16 cellular contexts compared by ENCODE assay signal in genomic region chr4:123701046-123701445, GRCh38.
A peak's percentile ranks its signal among the peaks of the same experiment; 100 is the strongest.
DNase-seq lines count a peak whose midpoint lies in the region; ATAC-seq and TF ChIP-seq lines count a peak whose summit lies in the region.
"Had no signal": no experiment of that assay in that cellular context is flagged by ENCODE, and none has a peak within 500 bp of the region (broad histone marks: within the 10 kb centered on the region; RNA-seq: fewer than 3 reads in every experiment).

No MANE protein-coding gene starts in this region.

- peak overlapping the region; percentile 94 for H3K27ac ChIP-seq in GM23248

- CTCF ChIA-PET in activated CD8-positive, alpha-beta memory T cell treated with anti-CD3 and anti-CD28 coated beads, Interleukin-2, amount 10 ng/mL, durations not matched to agents 7 days and 5 days (lab: Charles Lee) = no interaction called here

- H3K9me3 ChIP-seq in GM23248 (ENCODE audit: low read depth) (no peaks in the 10 kb centered on the region), adipocyte (ENCODE audit: control insufficient read depth, low read length) (no peaks in the 10 kb centered on the region)

- intact Hi-C loops in lower leg skin (cut with DNase I; ENCODE audit: low total_unique reads) = no loop called here
- intact Hi-C loops in CD14-positive monocyte (cut with micrococcal nuclease) = no loop called here

- H4K20me1 ChIP-seq in GM23248 (ENCODE audit: insufficient read depth) = no peaks in the 10 kb centered on the region

- H3K4me1 ChIP-seq in GM23248 (ENCODE audit: insufficient read depth) (peaks cover 29% of the 10 kb centered on the region), adipocyte (ENCODE audit: control insufficient read depth, insufficient read depth, low read length) (peaks cover 32% of the 10 kb centered on the region)

- H2AFZ ChIP-seq in GM23248 = peak overlapping the region; percentile 79

- no peaks in the 10 kb centered on the region for H3K9me2 ChIP-seq in GM23248 (ENCODE audit: insufficient read depth)

- 27 to 35% methylated on average over 2 of the region's 2 CpGs for WGBS in GM23248 (ENCODE audit: low coverage in 1 of 2, low lambda C conversion rate in 2 of 2, missing lambda C conversion rate in 2 of 2), 2 experiments
- 49 to 57% methylated on average over 2 of the region's 2 CpGs for WGBS in lower leg skin, 2 donors

- H3K9me3 Mint-ChIP-seq in osteocyte (ENCODE audit: unreplicated experiment) = no peaks in the 10 kb centered on the region
- H3K9me3 Mint-ChIP-seq in CD14-positive monocyte = peaks cover 0 to 4% (median 0%) of the 10 kb centered on the region in 7 donors
- no peaks in the 10 kb centered on the region for H3K9me3 Mint-ChIP-seq in activated CD8-positive, alpha-beta memory T cell treated with anti-CD3 and anti-CD28 coated beads, Interleukin-2, amount 10 ng/mL, durations not matched to agents 7 days and 5 days (ENCODE audit: low read depth)
- H3K9me3 Mint-ChIP-seq: activated naive CD4-positive, alpha-beta T cell treated with anti-CD3 and anti-CD28 coated beads, Interleukin-2, amount 50 U/mL, for 24 hours; T-helper 1 cell treated with Interleukin-12 subunit alpha and Interleukin-12 subunit beta and Interleukin-4 antibody, amounts not matched to agents 30 μg/mL and 1 μg/mL, for 36 hours had no signal

- in situ Hi-C loops in GM23248 (cut with MboI) = no loop called here

- H3K79me2 ChIP-seq in GM23248 (ENCODE audit: insufficient read depth) = no peaks in the 10 kb centered on the region

- no peak for TF ChIP-seq CTCF in fibroblast of pulmonary artery (IDR thresholded peaks at IDR 0.05; ENCODE audit: low read length, missing control alignments)
- TF ChIP-seq CTCF in osteocyte (IDR thresholded peaks at IDR 0.05) = no peak
- TF ChIP-seq CTCF in lower leg skin (IDR thresholded peaks at IDR 0.05) = no peak
- no peak for TF ChIP-seq CTCF in CD14-positive monocyte (IDR thresholded peaks at IDR 0.05)

- H3K4me1 Mint-ChIP-seq in osteocyte (ENCODE audit: unreplicated experiment) = peaks cover 30% of the 10 kb centered on the region
- no peaks in the 10 kb centered on the region for H3K4me1 Mint-ChIP-seq in CD14-positive monocyte
- no peaks in the 10 kb centered on the region for H3K4me1 Mint-ChIP-seq in activated CD8-positive, alpha-beta memory T cell treated with anti-CD3 and anti-CD28 coated beads, Interleukin-2, amount 10 ng/mL, durations not matched to agents 7 days and 5 days
- H3K4me1 Mint-ChIP-seq: activated naive CD4-positive, alpha-beta T cell treated with anti-CD3 and anti-CD28 coated beads, Interleukin-2, amount 50 U/mL, for 24 hours had no signal

- H3K4me3 Mint-ChIP-seq in osteocyte (ENCODE audit: unreplicated experiment) = no peak overlapping the region
- no peak overlapping the region for H3K4me3 Mint-ChIP-seq in CD14-positive monocyte
- no peak overlapping the region for H3K4me3 Mint-ChIP-seq in activated CD8-positive, alpha-beta memory T cell treated with anti-CD3 and anti-CD28 coated beads, Interleukin-2, amount 10 ng/mL, durations not matched to agents 7 days and 5 days
- H3K4me3 Mint-ChIP-seq: activated naive CD4-positive, alpha-beta T cell treated with anti-CD3 and anti-CD28 coated beads, Interleukin-2, amount 50 U/mL, for 24 hours; T-helper 1 cell treated with Interleukin-12 subunit alpha and Interleukin-12 subunit beta and Interleukin-4 antibody, amounts not matched to agents 30 μg/mL and 1 μg/mL, for 36 hours had no signal

- peaks cover 29% of the 10 kb centered on the region for H3F3A ChIP-seq in GM23248 (ENCODE audit: insufficient read depth)

- H3K36me3 Mint-ChIP-seq in osteocyte (ENCODE audit: unreplicated experiment) (no peaks in the 10 kb centered on the region), CD14-positive monocyte (no peaks in the 10 kb centered on the region)
- peaks cover 1% of the 10 kb centered on the region for H3K36me3 Mint-ChIP-seq in activated CD8-positive, alpha-beta memory T cell treated with anti-CD3 and anti-CD28 coated beads, Interleukin-2, amount 10 ng/mL, durations not matched to agents 7 days and 5 days
- H3K36me3 Mint-ChIP-seq: activated naive CD4-positive, alpha-beta T cell treated with anti-CD3 and anti-CD28 coated beads, Interleukin-2, amount 50 U/mL, for 24 hours had no signal

- peak overlapping the region; percentile 94 for H3K27ac Mint-ChIP-seq in osteocyte (ENCODE audit: unreplicated experiment)
- no peak overlapping the region for H3K27ac Mint-ChIP-seq in CD14-positive monocyte
- no peak overlapping the region for H3K27ac Mint-ChIP-seq in activated CD8-positive, alpha-beta memory T cell treated with anti-CD3 and anti-CD28 coated beads, Interleukin-2, amount 10 ng/mL, durations not matched to agents 7 days and 5 days
- H3K27ac Mint-ChIP-seq: activated naive CD4-positive, alpha-beta T cell treated with anti-CD3 and anti-CD28 coated beads, Interleukin-2, amount 50 U/mL, for 24 hours; T-helper 1 cell treated with Interleukin-12 subunit alpha and Interleukin-12 subunit beta and Interleukin-4 antibody, amounts not matched to agents 30 μg/mL and 1 μg/mL, for 36 hours had no signal

- TF ChIP-seq POLR2A in lower leg skin (IDR thresholded peaks at IDR 0.05) = no peak

- H3K4me3 ChIP-seq in GM23248 = peak overlapping the region; percentile 65
- H3K4me3 ChIP-seq in adipocyte (ENCODE audit: low read length) = peak overlapping the region; percentile 76
- H3K4me3 ChIP-seq in fibroblast of pulmonary artery (replicated peaks; ENCODE audit: low read depth, low read length) = peak overlapping the region; percentile 23
- no peak overlapping the region for H3K4me3 ChIP-seq in lower leg skin (ENCODE audit: low read depth, poor library complexity, severe bottlenecking)

- no peaks in the 10 kb centered on the region for H3K27me3 Mint-ChIP-seq in osteocyte (ENCODE audit: unreplicated experiment)
- peaks cover 0 to 3% (median 0%) of the 10 kb centered on the region in 3 donors for H3K27me3 Mint-ChIP-seq in CD14-positive monocyte (ENCODE audit: low read depth in 3 of 3)
- peaks cover 8% of the 10 kb centered on the region for H3K27me3 Mint-ChIP-seq in activated CD8-positive, alpha-beta memory T cell treated with anti-CD3 and anti-CD28 coated beads, Interleukin-2, amount 10 ng/mL, durations not matched to agents 7 days and 5 days
- H3K27me3 Mint-ChIP-seq: activated naive CD4-positive, alpha-beta T cell treated with anti-CD3 and anti-CD28 coated beads, Interleukin-2, amount 50 U/mL, for 24 hours; type B pancreatic cell had no signal

- H3K4me2 ChIP-seq in GM23248 (ENCODE audit: unreplicated experiment) = peak overlapping the region; percentile 90

- H3K9ac ChIP-seq in GM23248 = peak overlapping the region; percentile 73
- H3K9ac ChIP-seq in adipocyte (ENCODE audit: low read length) = peak overlapping the region; percentile 79

- no peaks in the 10 kb centered on the region for H3K27me3 ChIP-seq in GM23248 (replicated peaks; ENCODE audit: insufficient read depth)
- H3K27me3 ChIP-seq in adipocyte (replicated peaks; ENCODE audit: control insufficient read depth, insufficient read depth, low read length) = no peaks in the 10 kb centered on the region

- DNase-seq in GM23248 = peak; percentile 55
- DNase-seq in adipocyte (ENCODE audit: low read depth) = peak; percentile 7
- peak; percentile 68 for DNase-seq in fibroblast of pulmonary artery (ENCODE audit: low read depth)
- DNase-seq in osteocyte (ENCODE audit: extremely low spot score, unreplicated experiment) = no peak
- DNase-seq in AG20443 (ENCODE audit: low spot score) = no peak
- no peak for DNase-seq in lower leg skin (ENCODE audit: low spot score in 2 of 2)
- DNase-seq in CD14-positive monocyte (ENCODE audit: low spot score) = no peak
- DNase-seq in activated CD8-positive, alpha-beta memory T cell treated with anti-CD3 and anti-CD28 coated beads, Interleukin-2, amount 10 ng/mL, durations not matched to agents 7 days and 5 days = no peak
- DNase-seq: activated CD4-positive, alpha-beta T cell treated with anti-CD3 and anti-CD28 coated beads for 1 hour; activated CD8-positive, alpha-beta memory T cell treated with anti-CD3 and anti-CD28 coated beads, Interleukin-2, amount 50 U/mL, for 4 hours; Calu3; cerebellar nuclear complex; NCI-H2107 had no signal

- H3K36me3 ChIP-seq in GM23248 (ENCODE audit: low read depth) (no peaks in the 10 kb centered on the region), adipocyte (ENCODE audit: control insufficient read depth, insufficient read depth, low read length, severe bottlenecking) (no peaks in the 10 kb centered on the region)

- ATAC-seq in activated CD8-positive, alpha-beta memory T cell treated with anti-CD3 and anti-CD28 coated beads, Interleukin-2, amount 10 ng/mL, durations not matched to agents 7 days and 5 days = no peak

Comparison
In these comparisons a context has a peak if more than half of its experiments do, and no peak if none do; other contexts are left out.
1. DNase-seq: peak in GM23248 (single experiment), adipocyte (single experiment) and fibroblast of pulmonary artery (single experiment); none in osteocyte (single experiment), AG20443 (single experiment), lower leg skin (0 of 2), CD14-positive monocyte (single experiment) and activated CD8-positive, alpha-beta memory T cell treated with anti-CD3 and anti-CD28 coated beads, Interleukin-2, amount 10 ng/mL, durations not matched to agents 7 days and 5 days (single experiment).